Comparison of ENCODE assay signal across 12 cellular contexts in the genomic region with DNA sequence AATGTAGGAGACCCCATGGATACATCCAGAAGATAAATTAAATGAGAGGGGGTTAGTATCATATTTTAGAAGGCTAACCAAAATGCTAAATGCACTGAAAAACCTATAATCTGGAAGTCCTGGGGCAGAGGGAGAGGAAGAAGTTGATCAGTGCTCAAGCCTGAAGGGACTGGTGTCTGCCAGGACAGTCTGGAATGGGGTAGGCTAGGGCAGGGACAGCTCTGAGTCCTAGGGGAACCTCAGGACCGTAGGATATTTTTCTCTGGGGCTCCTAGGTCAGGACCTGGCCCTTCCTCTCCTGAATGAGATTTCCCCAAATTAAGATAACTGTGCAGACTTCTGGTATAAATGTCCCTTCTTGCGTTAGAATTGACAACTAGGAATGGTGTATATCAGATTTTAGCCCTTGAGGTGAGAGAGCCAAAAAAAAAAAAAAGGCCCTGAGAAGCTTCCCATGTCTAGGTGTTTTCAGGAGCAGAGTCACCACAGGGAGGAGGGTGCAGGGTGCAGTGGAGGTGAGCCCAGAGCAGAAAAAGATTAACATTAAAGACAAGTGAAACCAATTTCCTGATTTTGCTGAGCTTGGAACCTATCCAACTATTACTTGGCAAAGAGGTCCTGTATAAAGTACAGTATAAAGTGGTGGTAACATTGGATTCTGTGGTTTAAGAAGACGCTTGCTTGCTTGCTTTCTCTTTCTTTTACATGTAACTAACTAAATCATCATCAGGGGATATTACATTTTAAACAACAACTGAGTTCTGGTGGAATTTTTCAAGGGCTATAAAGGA.
DNase-seq lines count a peak whose midpoint lies in the region; ATAC-seq and TF ChIP-seq lines count a peak whose summit lies in the region.
"Had no signal": no experiment of that assay in that cellular context is flagged by ENCODE, and none has a peak within 500 bp of the region (broad histone marks: within the 10 kb centered on the region; RNA-seq: fewer than 3 reads in every experiment).

No MANE protein-coding gene starts in this region.

- H3K9me3 Mint-ChIP-seq in CD8-positive, alpha-beta T cell, result no peaks in the 10 kb centered on the region
- H3K9me3 Mint-ChIP-seq: activated naive CD4-positive, alpha-beta T cell treated with anti-CD3 and anti-CD28 coated beads, Interleukin-2, amount 50 U/mL, for 72 hours; nephron progenitor cell had no signal

- CTCF ChIA-PET in CD8-positive, alpha-beta T cell (lab: Charles Lee), result interaction anchor here (0.6 to 1.3 kb wide), 2 partner anchors 9 to 37 kb away, joined by 3 to 4 read pairs; no protein-coding TSS in a partner anchor

- peaks cover 58% of the 10 kb centered on the region for H3K4me1 Mint-ChIP-seq in CD8-positive, alpha-beta T cell (ENCODE audit: low read depth)

- H3K27ac Mint-ChIP-seq in CD8-positive, alpha-beta T cell, result peak overlapping the region; percentile 37
- H3K27ac Mint-ChIP-seq: nephron progenitor cell had no signal

- intact Hi-C loops in CD8-positive, alpha-beta T cell (cut with DNase I, micrococcal nuclease), result no loop called here
- intact Hi-C loops in transverse colon (cut with DNase I; ENCODE audit: low total_unique reads), result no loop called here

- TF ChIP-seq EP300 in transverse colon (IDR thresholded peaks at IDR 0.05; ENCODE audit: low read depth), result no peak

- WGBS in transverse colon (ENCODE audit: low coverage in 1 of 2), 2 donors, result 68 to 78% methylated on average over 3 of the region's 3 CpGs

- H3K9me3 ChIP-seq in CD8-positive, alpha-beta T cell (ENCODE audit: low read length), result no peaks in the 10 kb centered on the region
- no peaks in the 10 kb centered on the region for H3K9me3 ChIP-seq in transverse colon

- peaks cover 38% of the 10 kb centered on the region for H3K4me1 ChIP-seq in CD8-positive, alpha-beta T cell (ENCODE audit: insufficient read depth, low read length)
- peaks cover 0 to 12% (median 0%) of the 10 kb centered on the region in 4 donors for H3K4me1 ChIP-seq in transverse colon

- no peaks in the 10 kb centered on the region for H3K27me3 Mint-ChIP-seq in CD8-positive, alpha-beta T cell (ENCODE audit: low read depth)

- H3K36me3 ChIP-seq in CD8-positive, alpha-beta T cell (ENCODE audit: insufficient read depth, low read length), result peaks cover 1% of the 10 kb centered on the region
- H3K36me3 ChIP-seq in transverse colon, result peaks cover 0 to 4% (median 2%) of the 10 kb centered on the region in 4 donors

- no peak for TF ChIP-seq CTCF in CD8-positive, alpha-beta T cell (IDR thresholded peaks at IDR 0.05)
- TF ChIP-seq CTCF in astrocyte of the spinal cord (IDR thresholded peaks at IDR 0.05; ENCODE audit: low read depth, low read length) (no peak), transverse colon (IDR thresholded peaks at IDR 0.05) (no peak)

- H3K36me3 Mint-ChIP-seq in CD8-positive, alpha-beta T cell, result peaks cover 41% of the 10 kb centered on the region

- H3K4me3 ChIP-seq in CD8-positive, alpha-beta T cell (ENCODE audit: low read depth, low read length), result no peak overlapping the region
- no peak overlapping the region for H3K4me3 ChIP-seq in Jurkat, Clone E6-1 (ENCODE audit: low read length)
- H3K4me3 ChIP-seq in astrocyte of the spinal cord (ENCODE audit: low read depth, low read length) (no peak overlapping the region), transverse colon (no peak overlapping the region)
- H3K4me3 ChIP-seq: GM12878 had no signal

- no peak for DNase-seq in CD8-positive, alpha-beta T cell
- DNase-seq in Jurkat, Clone E6-1 (ENCODE audit: low read depth, low spot score), result peak; percentile 75
- DNase-seq in astrocyte of the spinal cord (ENCODE audit: low read depth, low spot score) (peak; percentile 40), left lobe of liver (ENCODE audit: low spot score) (no peak), transverse colon (no peak)
- no peak for DNase-seq in stimulated activated CD4-positive, alpha-beta T cell treated with anti-CD3 and anti-CD28 coated beads, Interleukin-4, amount 100 ng/mL, for 24 hours
- DNase-seq: activated CD4-positive, alpha-beta T cell treated with anti-CD3 and anti-CD28 coated beads for 48 hours; nephron progenitor cell had no signal

- H3K27ac ChIP-seq in CD8-positive, alpha-beta T cell (ENCODE audit: low read depth, low read length), result no peak overlapping the region
- H3K27ac ChIP-seq in transverse colon, result no peak overlapping the region

- H3K4me3 Mint-ChIP-seq in CD8-positive, alpha-beta T cell, result no peak overlapping the region
- H3K4me3 Mint-ChIP-seq: nephron progenitor cell had no signal

- no peaks in the 10 kb centered on the region for H3K27me3 ChIP-seq in CD8-positive, alpha-beta T cell (ENCODE audit: insufficient read depth, low read length)
- H3K27me3 ChIP-seq in transverse colon, result no peaks in the 10 kb centered on the region

- peak; percentile 34 for ATAC-seq in CD8-positive, alpha-beta T cell
- ATAC-seq in left lobe of liver, result peak; percentile 79
- ATAC-seq in GM18519 (IDR thresholded peaks at IDR 0.05; ENCODE audit: low FRiP score, unreplicated experiment), result no peak
- no peak for ATAC-seq in GM21723 (IDR thresholded peaks at IDR 0.05; ENCODE audit: unreplicated experiment)
- ATAC-seq: activated naive CD4-positive, alpha-beta T cell treated with anti-CD3 and anti-CD28 coated beads, Interleukin-2, amount 50 U/mL, for 72 hours; GM12878 had no signal

- POLR2A ChIA-PET in CD8-positive, alpha-beta T cell (lab: Charles Lee), result interaction anchor here (1.3 kb wide), 1 partner anchor 18 kb away, joined by 3 read pairs; no protein-coding TSS in a partner anchor

- TF ChIP-seq POLR2A in transverse colon (IDR thresholded peaks at IDR 0.05), result no peak

- in situ Hi-C loops in astrocyte of the spinal cord (cut with HindIII; ENCODE audit: low sequenced_read_pairs) (no loop called here), transverse colon (cut with MboI; ENCODE audit: low pct_ligation_motif_present in 1 of 4, low pct_unique_long_range_greater_than_20kb in 1 of 4, low sequenced_read_pairs in 3 of 4) (no loop called here)

Comparison
In these comparisons a context has a peak if more than half of its experiments do, and no peak if none do; other contexts are left out.
1. ATAC-seq: peak in CD8-positive, alpha-beta T cell (single experiment) and left lobe of liver (single experiment); none in GM18519 (single experiment) and GM21723 (single experiment).
2. DNase-seq: peak in Jurkat, Clone E6-1 (single experiment) and astrocyte of the spinal cord (single experiment); none in CD8-positive, alpha-beta T cell (0 of 7), left lobe of liver (single experiment), transverse colon (single experiment) and stimulated activated CD4-positive, alpha-beta T cell treated with anti-CD3 and anti-CD28 coated beads, Interleukin-4, amount 100 ng/mL, for 24 hours (single experiment).